In genomic region chr21:33572350-33572749, GRCh38 we compare ENCODE assay signal across 19 cellular contexts. TPM values are rescaled to one million over a fixed set of nuclear protein-coding genes. Genes with fewer than 3 reads are reported as not detected.
DNase-seq lines count a peak whose midpoint lies in the region; ATAC-seq and TF ChIP-seq lines count a peak whose summit lies in the region.
"Had no signal": no experiment of that assay in that cellular context is flagged by ENCODE, and none has a peak within 500 bp of the region (broad histone marks: within the 10 kb centered on the region; RNA-seq: fewer than 3 reads in every experiment).

No MANE protein-coding gene starts in this region.

- no peaks in the 10 kb centered on the region for H3K9me3 ChIP-seq in IMR-90 (ENCODE audit: control insufficient read depth, insufficient read depth, low read length)
- H3K9me3 ChIP-seq: psoas muscle, upper lobe of left lung had no signal

- intact Hi-C loops in activated CD4-positive, alpha-beta memory T cell treated with anti-CD3 and anti-CD28 coated beads for 36 hours (cut with micrococcal nuclease), result no loop called here
- intact Hi-C loops in IMR-90 (cut with micrococcal nuclease), result no loop called here
- intact Hi-C loops in sciatic nerve (cut with DNase I), result no loop called here

- H3K18ac ChIP-seq in IMR-90 (ENCODE audit: low read depth, low read length), result no peak overlapping the region

- in situ Hi-C loops in IMR-90 (cut with MboI; ENCODE audit: low sequenced_read_pairs), result no loop called here

- H3K4me2 ChIP-seq in IMR-90 (ENCODE audit: low read depth, low read length), result no peak overlapping the region

- H3K27me3 Mint-ChIP-seq in activated CD4-positive, alpha-beta memory T cell treated with anti-CD3 and anti-CD28 coated beads for 36 hours, result no peaks in the 10 kb centered on the region
- no peaks in the 10 kb centered on the region for H3K27me3 Mint-ChIP-seq in activated CD4-positive, alpha-beta memory T cell treated with anti-CD3 and anti-CD28 coated beads, Interleukin-2, amount 10 ng/mL, durations not matched to agents 7 days and 5 days
- H3K27me3 Mint-ChIP-seq in immature natural killer cell (ENCODE audit: low read depth in 3 of 3), result no peaks in the 10 kb centered on the region

- BruUV-seq in IMR-90 (replicated peaks; lab: Mats Ljungman, UMichigan), result no TSS peak

- no peaks in the 10 kb centered on the region for H3K27me3 ChIP-seq in IMR-90 (ENCODE audit: control insufficient read depth, insufficient read depth, low read length)
- H3K27me3 ChIP-seq: upper lobe of left lung had no signal

- peak overlapping the region; percentile 13 for H2BK5ac ChIP-seq in IMR-90 (ENCODE audit: low read depth, low read length, poor library complexity, severe bottlenecking)

- no peaks in the 10 kb centered on the region for H3K9me3 Mint-ChIP-seq in activated CD4-positive, alpha-beta memory T cell treated with anti-CD3 and anti-CD28 coated beads for 36 hours
- no peaks in the 10 kb centered on the region for H3K9me3 Mint-ChIP-seq in activated CD4-positive, alpha-beta memory T cell treated with anti-CD3 and anti-CD28 coated beads, Interleukin-2, amount 10 ng/mL, durations not matched to agents 7 days and 5 days
- H3K9me3 Mint-ChIP-seq in immature natural killer cell, result no peaks in the 10 kb centered on the region
- H3K9me3 Mint-ChIP-seq: nephron progenitor cell had no signal

- no peak for DNase-seq in activated CD4-positive, alpha-beta memory T cell treated with anti-CD3 and anti-CD28 coated beads for 36 hours
- DNase-seq in activated CD4-positive, alpha-beta memory T cell treated with anti-CD3 and anti-CD28 coated beads, Interleukin-2, amount 10 ng/mL, durations not matched to agents 7 days and 5 days, result no peak
- DNase-seq in IMR-90 (no peak), immature natural killer cell (no peak), sciatic nerve (ENCODE audit: low spot score) (no peak), globus pallidus (ENCODE audit: low spot score) (no peak), amygdala (lab: John Stamatoyannopoulos, UW) (no peak)
- DNase-seq: 8988T, activated gamma-delta T cell, amniotic stem cell, foreskin melanocyte, mesendoderm, MM.1S, NCI-H2171, NCI-H526, nephron progenitor cell, psoas muscle, upper lobe of left lung had no signal

- H3K36me3 Mint-ChIP-seq in activated CD4-positive, alpha-beta memory T cell treated with anti-CD3 and anti-CD28 coated beads for 36 hours, result peaks cover 47% of the 10 kb centered on the region
- H3K36me3 Mint-ChIP-seq in activated CD4-positive, alpha-beta memory T cell treated with anti-CD3 and anti-CD28 coated beads, Interleukin-2, amount 10 ng/mL, durations not matched to agents 7 days and 5 days (ENCODE audit: low read depth), result peaks cover 73% of the 10 kb centered on the region
- H3K36me3 Mint-ChIP-seq in immature natural killer cell, result peaks cover 6 to 24% (median 21%) of the 10 kb centered on the region in 3 donors

- H2AFZ ChIP-seq in IMR-90 (replicated peaks; ENCODE audit: low read length, poor library complexity), result no peak overlapping the region

- H3K4ac ChIP-seq in IMR-90 (ENCODE audit: low read depth, low read length), result no peak overlapping the region

- no peak overlapping the region for H2AK5ac ChIP-seq in IMR-90 (ENCODE audit: low read depth, low read length)

- no peak for TF ChIP-seq POLR2A in IMR-90 (IDR thresholded peaks at IDR 0.05; ENCODE audit: low read depth, low read length)

- H3K23ac ChIP-seq in IMR-90 (ENCODE audit: low read depth, low read length), result peak overlapping the region; percentile 59; the same call in 1 of the 2 replicates

- peaks cover 28% of the 10 kb centered on the region for H4K20me1 ChIP-seq in IMR-90 (ENCODE audit: insufficient read depth, low read length)

- 0 out of 2 replicates have a peak, but pooled peaks cover 3% of the 10 kb centered on the region for H3K9me1 ChIP-seq in IMR-90 (ENCODE audit: insufficient read depth, low read length)

- no peak overlapping the region; the same call in 1 of the 2 replicates for H3K56ac ChIP-seq in IMR-90 (ENCODE audit: extremely low read depth, insufficient read depth, low read length)

- TF ChIP-seq CTCF in IMR-90 (conservative IDR thresholded peaks at IDR 0.05; ENCODE audit: low read depth, low read length), result no peak

- no peak overlapping the region for H3K4me3 ChIP-seq in IMR-90 (ENCODE audit: insufficient read depth, low read depth, low read length)
- H3K4me3 ChIP-seq: psoas muscle, upper lobe of left lung had no signal

- no peak overlapping the region for H2BK20ac ChIP-seq in IMR-90 (ENCODE audit: low read depth, low read length)

- TF ChIP-seq RAD21 in IMR-90 (IDR thresholded peaks at IDR 0.05; ENCODE audit: low read length), result no peak

- no peak overlapping the region for H4K91ac ChIP-seq in IMR-90 (ENCODE audit: insufficient read depth, low read depth, low read length)

- H3K4me1 ChIP-seq in IMR-90 (ENCODE audit: control insufficient read depth, insufficient read depth, low read length), result peaks cover 3% of the 10 kb centered on the region; the same call in 1 of the 2 replicates
- H3K4me1 ChIP-seq: psoas muscle had no signal

- H2AK9ac ChIP-seq in IMR-90 (replicated peaks; ENCODE audit: low read depth, low read length, poor library complexity), result no peak overlapping the region

- H2BK15ac ChIP-seq in IMR-90 (ENCODE audit: low read depth, low read length), result no peak overlapping the region

- H3K4me1 Mint-ChIP-seq in activated CD4-positive, alpha-beta memory T cell treated with anti-CD3 and anti-CD28 coated beads for 36 hours (ENCODE audit: low read depth), result peaks cover 24% of the 10 kb centered on the region
- H3K4me1 Mint-ChIP-seq in activated CD4-positive, alpha-beta memory T cell treated with anti-CD3 and anti-CD28 coated beads, Interleukin-2, amount 10 ng/mL, durations not matched to agents 7 days and 5 days, result peaks cover 25% of the 10 kb centered on the region
- peaks cover 13 to 20% of the 10 kb centered on the region in 2 donors for H3K4me1 Mint-ChIP-seq in immature natural killer cell
- H3K4me1 Mint-ChIP-seq: nephron progenitor cell had no signal

- ATAC-seq in IMR-90 (ENCODE audit: low read depth) (no peak), sciatic nerve (peak; percentile 34)
- no peak for ATAC-seq in activated CD4-positive, CD25-positive, alpha-beta regulatory T cell treated with anti-CD3 and anti-CD28 coated beads, Interleukin-2, amount 50 U/mL, for 24 hours

- H4K8ac ChIP-seq in IMR-90 (ENCODE audit: low read depth in 2 of 2, low read length in 2 of 2), result no peak overlapping the region

- H3K79me1 ChIP-seq in IMR-90 (ENCODE audit: low read depth in 1 of 2, low read length in 2 of 2), result peaks cover 15 to 34% of the 10 kb centered on the region in 2 experiments

- no peak overlapping the region for H4K5ac ChIP-seq in IMR-90 (ENCODE audit: low read depth, low read length)

- H3K36me3 ChIP-seq in IMR-90 (ENCODE audit: control insufficient read depth, insufficient read depth, low read length), result peaks cover 54% of the 10 kb centered on the region

- no peak overlapping the region for H3K27ac ChIP-seq in IMR-90 (ENCODE audit: insufficient read depth, low read length)
- H3K27ac ChIP-seq: psoas muscle, upper lobe of left lung had no signal

- no peak overlapping the region for H3K14ac ChIP-seq in IMR-90 (replicated peaks; ENCODE audit: low read depth, low read length)

- no peak overlapping the region for H3K9ac ChIP-seq in IMR-90 (ENCODE audit: low read depth, low read length)

- no CpG with 5 or more reads among the region's 3 CpGs for WGBS in IMR-90 (ENCODE audit: extremely low coverage in 2 of 2, insufficient read length in 1 of 2), 2 experiments

- peak overlapping the region; percentile 73 for H3K27ac Mint-ChIP-seq in activated CD4-positive, alpha-beta memory T cell treated with anti-CD3 and anti-CD28 coated beads for 36 hours
- no peak overlapping the region for H3K27ac Mint-ChIP-seq in activated CD4-positive, alpha-beta memory T cell treated with anti-CD3 and anti-CD28 coated beads, Interleukin-2, amount 10 ng/mL, durations not matched to agents 7 days and 5 days
- peak overlapping the region in 4 of 6 donors; percentile 28 to 63 (median 45) for H3K27ac Mint-ChIP-seq in immature natural killer cell

- POLR2A ChIA-PET in activated CD4-positive, alpha-beta memory T cell treated with anti-CD3 and anti-CD28 coated beads for 36 hours (lab: Charles Lee), result interaction anchor here (1.2 kb wide), 1 partner anchor 9 kb away, joined by 3 read pairs; no protein-coding TSS in a partner anchor
- POLR2A ChIA-PET in activated CD4-positive, alpha-beta memory T cell treated with anti-CD3 and anti-CD28 coated beads, Interleukin-2, amount 10 ng/mL, durations not matched to agents 7 days and 5 days (lab: Charles Lee), result interaction anchor here (0.6 to 1.9 kb wide), 4 partner anchors 16 to 350 kb away, joined by 3 to 6 read pairs (median 3); partner anchors contain the start of genes DONSON and SON
- POLR2A ChIA-PET in IMR-90 (lab: Charles Lee; ENCODE audit: unreplicated experiment), result no interaction called here

- CTCF ChIA-PET in activated CD4-positive, alpha-beta memory T cell treated with anti-CD3 and anti-CD28 coated beads for 36 hours (lab: Charles Lee), result interaction anchor here (4.4 kb wide), 1 partner anchor 33 kb away, joined by 24 read pairs; no protein-coding TSS in a partner anchor
- CTCF ChIA-PET in activated CD4-positive, alpha-beta memory T cell treated with anti-CD3 and anti-CD28 coated beads, Interleukin-2, amount 10 ng/mL, durations not matched to agents 7 days and 5 days (lab: Charles Lee), result interaction anchor here (2.0 to 3.6 kb wide), 2 partner anchors 11 to 34 kb away, joined by 5 to 13 read pairs; no protein-coding TSS in a partner anchor
- CTCF ChIA-PET in IMR-90 (lab: Yijun Ruan, JAX), result interaction anchor here (0.7 kb wide), 1 partner anchor 9 kb away, joined by 3 read pairs; no protein-coding TSS in a partner anchor

- no peak overlapping the region for H2BK120ac ChIP-seq in IMR-90 (ENCODE audit: low read depth, low read length)

- dilution Hi-C loops in IMR-90 (cut with HindIII; ENCODE audit: low sequenced_read_pairs, unreplicated experiment), result no loop called here

- no peak overlapping the region for H3K4me3 Mint-ChIP-seq in activated CD4-positive, alpha-beta memory T cell treated with anti-CD3 and anti-CD28 coated beads for 36 hours
- H3K4me3 Mint-ChIP-seq in activated CD4-positive, alpha-beta memory T cell treated with anti-CD3 and anti-CD28 coated beads, Interleukin-2, amount 10 ng/mL, durations not matched to agents 7 days and 5 days, result no peak overlapping the region
- no peak overlapping the region for H3K4me3 Mint-ChIP-seq in immature natural killer cell
- H3K4me3 Mint-ChIP-seq: nephron progenitor cell had no signal

RNA-seq across cellular contexts. Expression of gene DONSON, which starts 16.1 kb away (rescaled TPM):
- total RNA-seq in activated CD4-positive, alpha-beta memory T cell treated with anti-CD3 and anti-CD28 coated beads for 36 hours, result 10 to 100 TPM; 38.2 to 39.0 TPM
- 10 to 100 TPM; 35.4 to 35.5 TPM for total RNA-seq in activated CD4-positive, alpha-beta memory T cell treated with anti-CD3 and anti-CD28 coated beads, Interleukin-2, amount 10 ng/mL, durations not matched to agents 7 days and 5 days
- total RNA-seq in IMR-90 (2012; rRNA removed) (14.3 and 16.7 TPM in 2 replicates), sciatic nerve (15.3 TPM)
- polyA plus RNA-seq in IMR-90 (2012; rRNA removed) (16.6 and 17.2 TPM in 2 replicates), immature natural killer cell (1 to 10 TPM; 2.3 to 3.7 (median 3.2) TPM)
- polyA plus RNA-seq in IMR-90 (2012; cell fraction: cytosol; rRNA removed), result 4.2 and 5.7 TPM in 2 replicates
- polyA plus RNA-seq in IMR-90 (2012; cell fraction: nucleus; rRNA removed; ENCODE audit: low replicate concordance), result 7.1 and 32.4 TPM in 2 replicates

RNA-seq across cellular contexts. Expression of gene SON, which starts 29.5 kb away (rescaled TPM):
- 100 to 1,000 TPM; 270 to 279 TPM for total RNA-seq in activated CD4-positive, alpha-beta memory T cell treated with anti-CD3 and anti-CD28 coated beads for 36 hours
- total RNA-seq in activated CD4-positive, alpha-beta memory T cell treated with anti-CD3 and anti-CD28 coated beads, Interleukin-2, amount 10 ng/mL, durations not matched to agents 7 days and 5 days, result 100 to 1,000 TPM; 279 to 290 TPM
- total RNA-seq in IMR-90 (2012; rRNA removed) (144 and 146 TPM in 2 replicates), sciatic nerve (375 TPM)
- polyA plus RNA-seq in IMR-90 (2012; rRNA removed) (62.9 and 81.6 TPM in 2 replicates), immature natural killer cell (100 to 1,000 TPM; 249 to 673 (median 267) TPM)
- 21.0 and 28.6 TPM in 2 replicates for polyA plus RNA-seq in IMR-90 (2012; cell fraction: cytosol; rRNA removed)
- polyA plus RNA-seq in IMR-90 (2012; cell fraction: nucleus; rRNA removed; ENCODE audit: low replicate concordance), result 66.2 and 244 TPM in 2 replicates

RNA-seq across cellular contexts. Expression of gene GART, which starts 30.4 kb away (rescaled TPM):
- 100 to 1,000 TPM; 210 to 214 TPM for total RNA-seq in activated CD4-positive, alpha-beta memory T cell treated with anti-CD3 and anti-CD28 coated beads for 36 hours
- total RNA-seq in activated CD4-positive, alpha-beta memory T cell treated with anti-CD3 and anti-CD28 coated beads, Interleukin-2, amount 10 ng/mL, durations not matched to agents 7 days and 5 days, result 100 to 1,000 TPM; 108 to 111 TPM
- total RNA-seq in IMR-90 (2012; rRNA removed) (73.8 and 115 TPM in 2 replicates), sciatic nerve (63.0 TPM)
- polyA plus RNA-seq in IMR-90 (2012; rRNA removed) (21.0 and 29.9 TPM in 2 replicates), immature natural killer cell (10 to 100 TPM; 26.4 to 43.8 (median 36.3) TPM)
- polyA plus RNA-seq in IMR-90 (2012; cell fraction: cytosol; rRNA removed), result 4.9 and 22.6 TPM in 2 replicates
- 6.4 and 48.2 TPM in 2 replicates for polyA plus RNA-seq in IMR-90 (2012; cell fraction: nucleus; rRNA removed; ENCODE audit: low replicate concordance)
